1 cellular context compared by ENCODE assay signal in genomic region chr11:6925636-6926207, GRCh38.
TF ChIP-seq lines count a peak whose summit lies in the region.

No MANE protein-coding gene starts in this region.

TF ChIP-seq in A549, 52 proteins besides CTCF, POLR2A, EP300 and RAD21 (continued from another document):
- TF ChIP-seq SMC3 (IDR thresholded peaks at IDR 0.05) (no peak), BCL3 (IDR thresholded peaks at IDR 0.05) (no peak), MAFK (IDR thresholded peaks at IDR 0.05; ENCODE audit: partially characterized antibody) (no peak), CHD4 (IDR thresholded peaks at IDR 0.05; ENCODE audit: borderline replicate concordance) (no peak), HOXA7 (CRISPR knock-in tag; IDR thresholded peaks at IDR 0.05) (no peak), RNF2 (IDR thresholded peaks at IDR 0.05; ENCODE audit: borderline replicate concordance, low read depth) (no peak), RCOR1 (IDR thresholded peaks at IDR 0.05; ENCODE audit: low read depth, low read length) (no peak), ZNF302 (CRISPR knock-in tag; IDR thresholded peaks at IDR 0.05) (no peak)
- TF ChIP-seq, protein P1, sequence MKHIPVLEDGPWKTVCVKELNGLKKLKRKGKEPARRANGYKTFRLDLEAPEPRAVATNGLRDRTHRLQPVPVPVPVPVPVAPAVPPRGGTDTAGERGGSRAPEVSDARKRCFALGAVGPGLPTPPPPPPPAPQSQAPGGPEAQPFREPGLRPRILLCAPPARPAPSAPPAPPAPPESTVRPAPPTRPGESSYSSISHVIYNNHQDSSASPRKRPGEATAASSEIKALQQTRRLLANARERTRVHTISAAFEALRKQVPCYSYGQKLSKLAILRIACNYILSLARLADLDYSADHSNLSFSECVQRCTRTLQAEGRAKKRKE (CRISPR knock-in tag; IDR thresholded peaks at IDR 0.05; ENCODE audit: low read depth): no peak
